ENCODE assay signal across 24 cellular contexts in genomic region chr10:86657396-86658011, GRCh38. TPM values are rescaled to one million over a fixed set of nuclear protein-coding genes. Genes with fewer than 3 reads are reported as not detected.
DNase-seq lines count a peak whose midpoint lies in the region; ATAC-seq and TF ChIP-seq lines count a peak whose summit lies in the region.
"Had no signal": no experiment of that assay in that cellular context is flagged by ENCODE, and none has a peak within 500 bp of the region (broad histone marks: within the 10 kb centered on the region; RNA-seq: fewer than 3 reads in every experiment).

No MANE protein-coding gene starts in this region.

- H3K27ac Mint-ChIP-seq in endothelial cell (ENCODE audit: unreplicated experiment) (peak overlapping the region; percentile 54), neural progenitor cell (peak overlapping the region; percentile 89)
- H3K27ac Mint-ChIP-seq: T-helper 2 cell treated with Interferon-gamma antibody and Interleukin-4, amounts not matched to agents 5 μg/mL and 100 μg/mL, for 36 hours had no signal

- H3K9me3 Mint-ChIP-seq in endothelial cell (ENCODE audit: unreplicated experiment) = no peaks in the 10 kb centered on the region
- peaks cover 4% of the 10 kb centered on the region for H3K9me3 Mint-ChIP-seq in neural progenitor cell
- H3K9me3 Mint-ChIP-seq: neural crest cell; T-helper 2 cell treated with Interferon-gamma antibody and Interleukin-4, amounts not matched to agents 5 μg/mL and 100 μg/mL, for 36 hours had no signal

- TF ChIP-seq CTCF in right atrium auricular region (IDR thresholded peaks at IDR 0.05) (no peak), endothelial cell (IDR thresholded peaks at IDR 0.05; ENCODE audit: unreplicated experiment) (no peak), neural progenitor cell (IDR thresholded peaks at IDR 0.05) (no peak)

- H3K4me1 ChIP-seq in right atrium auricular region = peaks cover 0 to 46% of the 10 kb centered on the region in 2 donors
- peaks cover 5% of the 10 kb centered on the region for H3K4me1 ChIP-seq in neural progenitor cell
- no peaks in the 10 kb centered on the region for H3K4me1 ChIP-seq in aorta (ENCODE audit: control insufficient read depth in 1 of 2, insufficient read depth in 2 of 2, low read length in 2 of 2)

- ATAC-seq in Right ventricle myocardium inferior = no peak
- ATAC-seq in aorta (ENCODE audit: low FRiP score) = no peak
- ATAC-seq in HG02981 (IDR thresholded peaks at IDR 0.05; ENCODE audit: unreplicated experiment) = no peak
- ATAC-seq: esophagus mucosa, left colon, mucosa of descending colon had no signal

- H3K27me3 ChIP-seq in right atrium auricular region = no peaks in the 10 kb centered on the region
- no peaks in the 10 kb centered on the region for H3K27me3 ChIP-seq in neural progenitor cell
- no peaks in the 10 kb centered on the region for H3K27me3 ChIP-seq in aorta (ENCODE audit: control insufficient read depth in 1 of 2, insufficient read depth in 2 of 2, low read length in 1 of 2)
- H3K27me3 ChIP-seq: BLaER1 had no signal

- H3K9ac ChIP-seq in neural progenitor cell = no peak overlapping the region
- H3K9ac ChIP-seq: BLaER1 had no signal

- no peak overlapping the region for H3K4me2 ChIP-seq in neural progenitor cell
- H3K4me2 ChIP-seq: BLaER1, PC-9 had no signal

- peak overlapping the region; percentile 44 for H3K4me3 Mint-ChIP-seq in endothelial cell (ENCODE audit: unreplicated experiment)
- peak overlapping the region; percentile 53 for H3K4me3 Mint-ChIP-seq in neural progenitor cell
- H3K4me3 Mint-ChIP-seq: neural crest cell; T-helper 2 cell treated with Interferon-gamma antibody and Interleukin-4, amounts not matched to agents 5 μg/mL and 100 μg/mL, for 36 hours had no signal

- 86 to 88% methylated on average over 19 of the region's 19 CpGs for WGBS in aorta, 2 donors

- H3K36me3 Mint-ChIP-seq in endothelial cell (ENCODE audit: low read depth, unreplicated experiment) (peaks cover 5% of the 10 kb centered on the region), neural progenitor cell (no peaks in the 10 kb centered on the region)

- peak; percentile 44 for DNase-seq in Right ventricle myocardium inferior (ENCODE audit: missing footprints)
- no peak for DNase-seq in right atrium auricular region (ENCODE audit: low spot score)
- DNase-seq in endothelial cell (ENCODE audit: low spot score) = no peak
- no peak for DNase-seq in neural progenitor cell (ENCODE audit: low spot score)
- DNase-seq in aorta = peak; percentile 24 to 63
- DNase-seq in COLO668 (lab: John Stamatoyannopoulos, UW; ENCODE audit: unreplicated experiment) = no peak
- no peak for DNase-seq in NCI-H128 (lab: John Stamatoyannopoulos, UW; ENCODE audit: unreplicated experiment)
- DNase-seq: activated CD4-positive, alpha-beta T cell treated with anti-CD3 and anti-CD28 coated beads, Interleukin-2, amount 50 U/mL, for 4 hours; activated naive CD4-positive, alpha-beta T cell; activated T-cell treated with anti-CD3 and anti-CD28 coated beads for 4 hours; amygdala; effector CD4-positive, alpha-beta T cell; mucosa of descending colon; NCI-H187; NCI-H345 had no signal

- H2AFZ ChIP-seq in neural progenitor cell (replicated peaks) = no peak overlapping the region
- H2AFZ ChIP-seq: PC-9 had no signal

- H3K4me1 Mint-ChIP-seq in endothelial cell (ENCODE audit: unreplicated experiment) (peaks cover 3% of the 10 kb centered on the region), neural progenitor cell (peaks cover 4% of the 10 kb centered on the region)
- H3K4me1 Mint-ChIP-seq: neural crest cell had no signal

- H3K27ac ChIP-seq in right atrium auricular region = no peak overlapping the region
- H3K27ac ChIP-seq in neural progenitor cell = no peak overlapping the region
- no peak overlapping the region for H3K27ac ChIP-seq in aorta (ENCODE audit: low read depth in 1 of 2, low read length in 2 of 2)
- H3K27ac ChIP-seq: BLaER1, PC-9 had no signal

- no peaks in the 10 kb centered on the region for H3K9me3 ChIP-seq in right atrium auricular region
- H3K9me3 ChIP-seq in neural progenitor cell (ENCODE audit: low read depth) = no peaks in the 10 kb centered on the region
- no peaks in the 10 kb centered on the region for H3K9me3 ChIP-seq in aorta (ENCODE audit: control insufficient read depth, low read length)
- H3K9me3 ChIP-seq: BLaER1, mucosa of descending colon had no signal

- H3F3A ChIP-seq in neural progenitor cell (ENCODE audit: low read depth) = no peaks in the 10 kb centered on the region

- H3K36me3 ChIP-seq in right atrium auricular region (no peaks in the 10 kb centered on the region), neural progenitor cell (no peaks in the 10 kb centered on the region), aorta (ENCODE audit: control insufficient read depth in 1 of 2, insufficient read depth in 2 of 2, low read length in 1 of 2) (no peaks in the 10 kb centered on the region)
- H3K36me3 ChIP-seq: BLaER1 had no signal

- intact Hi-C loops in Right ventricle myocardium inferior (cut with DNase I) (no loop called here), aorta (cut with DNase I) (no loop called here)

- H3K27me3 Mint-ChIP-seq in endothelial cell (ENCODE audit: unreplicated experiment) = peaks cover 20% of the 10 kb centered on the region
- H3K27me3 Mint-ChIP-seq in neural progenitor cell (ENCODE audit: insufficient read depth, low read depth) = peaks cover 4% of the 10 kb centered on the region

- no peaks in the 10 kb centered on the region for H4K20me1 ChIP-seq in neural progenitor cell (ENCODE audit: low read depth)
- H4K20me1 ChIP-seq: BLaER1 had no signal

- no peak overlapping the region for H3K4me3 ChIP-seq in right atrium auricular region
- H3K4me3 ChIP-seq in neural progenitor cell = no peak overlapping the region
- no peak overlapping the region for H3K4me3 ChIP-seq in aorta (ENCODE audit: low read length in 2 of 2)
- H3K4me3 ChIP-seq: BLaER1, mucosa of descending colon, PC-9 had no signal

- no peaks in the 10 kb centered on the region for H3K79me2 ChIP-seq in neural progenitor cell (ENCODE audit: low read depth)

RNA-seq across cellular contexts. Expression of gene OPN4, which starts 3.2 kb away (rescaled TPM):
- total RNA-seq in Right ventricle myocardium inferior = 0.41 TPM
- total RNA-seq in right atrium auricular region = under 1 TPM; 0.19 to 0.31 TPM
- not detected for total RNA-seq in endothelial cell (ENCODE audit: unreplicated experiment)
- total RNA-seq in neural progenitor cell (ENCODE audit: low replicate concordance) = not detected in 2 replicates
- total RNA-seq in aorta = under 1 TPM in 1 of 2 donors, not detected in 1; 0.36 TPM
- polyA plus RNA-seq in aorta = not detected
- total RNA-seq: esophagus mucosa, G401, neural crest cell, urinary bladder had no signal

RNA-seq across cellular contexts. Expression of gene LDB3, which starts 10.8 kb away (rescaled TPM):
- total RNA-seq in Right ventricle myocardium inferior = 1,478 TPM
- total RNA-seq in right atrium auricular region = 100 to 1,000 TPM; 448 to 908 TPM
- 0.36 TPM for total RNA-seq in endothelial cell (ENCODE audit: unreplicated experiment)
- 0.03 TPM in 1 of 2 replicates, not detected in the other for total RNA-seq in neural progenitor cell (ENCODE audit: low replicate concordance)
- 100 to 1,000 TPM in 1 of 2 donors, 10 to 100 TPM in 1; 67.9 to 132 TPM for total RNA-seq in aorta
- 10 to 100 TPM; 11.0 to 32.6 TPM for polyA plus RNA-seq in aorta

Comparison
In these comparisons a context has a peak if more than half of its experiments do, and no peak if none do; other contexts are left out.
1. DNase-seq: peak in Right ventricle myocardium inferior (single experiment) and aorta (2 of 2); none in right atrium auricular region (single experiment), endothelial cell (single experiment), neural progenitor cell (single experiment), COLO668 (single experiment) and NCI-H128 (single experiment).
2. RNA of gene LDB3, which starts 10.8 kb away (total RNA-seq): 1,478 TPM in Right ventricle myocardium inferior (single experiment), 448 to 908 TPM in right atrium auricular region and 67.9 to 132 TPM in aorta; 0.36 TPM in endothelial cell (single experiment) and 0.03 TPM in neural progenitor cell; every median in the first group is over 10 times any median in the second.